8 cellular contexts compared by ENCODE assay signal in the genomic region with DNA sequence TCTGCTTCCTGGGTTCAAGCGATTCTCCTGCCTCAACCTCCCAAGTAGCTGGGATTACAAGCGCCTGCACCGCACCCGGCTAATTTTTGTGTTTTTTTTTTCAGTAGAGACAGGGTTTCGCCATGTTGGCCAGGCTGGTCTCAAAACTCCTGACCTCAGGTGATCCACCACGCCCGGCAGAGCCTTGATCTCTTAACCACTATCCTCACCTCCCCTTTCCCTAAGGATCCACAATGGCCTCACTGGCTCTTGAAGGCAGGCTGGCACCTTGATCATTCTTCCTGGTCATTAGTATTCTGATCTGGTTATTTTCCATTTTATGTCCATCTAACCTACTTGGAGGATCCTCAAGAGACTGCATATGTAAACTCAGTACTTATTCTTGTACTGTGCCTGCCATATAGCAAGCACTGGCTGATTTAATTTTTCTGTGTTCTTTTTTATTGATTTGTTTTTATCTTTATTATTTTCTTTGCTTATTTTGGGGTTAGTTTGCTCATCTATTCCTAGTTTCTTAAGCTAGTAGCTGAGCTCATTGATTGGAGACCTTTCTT. TPM values are rescaled to one million over a fixed set of nuclear protein-coding genes. Genes with fewer than 3 reads are reported as not detected.
A peak's percentile ranks its signal among the peaks of the same experiment; 100 is the strongest.
DNase-seq lines count a peak whose midpoint lies in the region; ATAC-seq and TF ChIP-seq lines count a peak whose summit lies in the region.

No MANE protein-coding gene starts in this region.

- TF ChIP-seq CTCF in CD8-positive, alpha-beta T cell (IDR thresholded peaks at IDR 0.05) = no peak

- H3K4me3 ChIP-seq in CD8-positive, alpha-beta T cell (ENCODE audit: low read depth, low read length) = no peak overlapping the region

- no peaks in the 10 kb centered on the region for H3K27me3 Mint-ChIP-seq in CD8-positive, alpha-beta T cell (ENCODE audit: low read depth)

- POLR2A ChIA-PET in CD8-positive, alpha-beta T cell (lab: Charles Lee) = interaction anchor here (3.9 kb wide), 1 partner anchor 69 kb away, joined by 26 read pairs; no protein-coding TSS in a partner anchor

- peaks cover 57% of the 10 kb centered on the region for H3K4me1 Mint-ChIP-seq in CD8-positive, alpha-beta T cell (ENCODE audit: low read depth)

- peak overlapping the region; percentile 61 for H3K4me3 Mint-ChIP-seq in CD8-positive, alpha-beta T cell

- ATAC-seq in CD8-positive, alpha-beta T cell = no peak
- no peak for ATAC-seq in HG02981 (IDR thresholded peaks at IDR 0.05; ENCODE audit: unreplicated experiment)

- H3K36me3 Mint-ChIP-seq in CD8-positive, alpha-beta T cell = peaks cover 62% of the 10 kb centered on the region

- no peak for DNase-seq in CD8-positive, alpha-beta T cell
- DNase-seq in H4 (ENCODE audit: low spot score) = peak; percentile 43
- DNase-seq in activated CD4-positive, alpha-beta T cell treated with anti-CD3 and anti-CD28 coated beads, Interleukin-2, amount 50 U/mL, for 48 hours = peak; percentile 44 to 46
- DNase-seq in kidney tubule cell (ENCODE audit: low spot score) = peak; percentile 56
- DNase-seq in nucleus accumbens (lab: John Stamatoyannopoulos, UW) = no peak
- no peak for DNase-seq in stimulated activated naive CD4-positive, alpha-beta T cell treated with Interleukin-2 at 50 U/mL for 16 hours (lab: John Stamatoyannopoulos, UW)
- DNase-seq in NCI-H2227 treated with DMSO at 0.1 percent for 48 hours (lab: John Stamatoyannopoulos, UW) = no peak

- H3K27ac ChIP-seq in CD8-positive, alpha-beta T cell (ENCODE audit: low read depth, low read length) = no peak overlapping the region

- H3K9me3 ChIP-seq in CD8-positive, alpha-beta T cell (ENCODE audit: low read length) = no peaks in the 10 kb centered on the region

- no peaks in the 10 kb centered on the region for H3K27me3 ChIP-seq in CD8-positive, alpha-beta T cell (ENCODE audit: insufficient read depth, low read length)

- H3K4me1 ChIP-seq in CD8-positive, alpha-beta T cell (ENCODE audit: insufficient read depth, low read length) = peaks cover 53% of the 10 kb centered on the region

- no peaks in the 10 kb centered on the region for H3K9me3 Mint-ChIP-seq in CD8-positive, alpha-beta T cell

- peak overlapping the region; percentile 79 for H3K27ac Mint-ChIP-seq in CD8-positive, alpha-beta T cell

- CTCF ChIA-PET in CD8-positive, alpha-beta T cell (lab: Charles Lee) = interaction anchor here (0.9 kb wide), 1 partner anchor 365 kb away, joined by 3 read pairs; no protein-coding TSS in a partner anchor

- intact Hi-C loops in CD8-positive, alpha-beta T cell (cut with DNase I, micrococcal nuclease) = no loop called here

- H3K36me3 ChIP-seq in CD8-positive, alpha-beta T cell (ENCODE audit: insufficient read depth, low read length) = peaks cover 44% of the 10 kb centered on the region

RNA-seq across cellular contexts. Expression of a gene that starts 6.3 kb away (rescaled TPM):
- 10 to 100 TPM; 12.5 to 14.4 TPM for total RNA-seq in CD8-positive, alpha-beta T cell
- total RNA-seq in H4 (2014; rRNA removed; shearing (Covaris generic)) = 63.2 and 65.6 TPM in 2 replicates

RNA-seq across cellular contexts. Expression of a gene that starts 40.8 kb away (rescaled TPM):
- 10 to 100 TPM; 20.5 to 25.7 TPM for total RNA-seq in CD8-positive, alpha-beta T cell
- total RNA-seq in H4 (2014; rRNA removed; shearing (Covaris generic)) = 25.6 and 25.8 TPM in 2 replicates

Comparison
In these comparisons a context has a peak if more than half of its experiments do, and no peak if none do; other contexts are left out.
1. DNase-seq: peak in H4 (single experiment), activated CD4-positive, alpha-beta T cell treated with anti-CD3 and anti-CD28 coated beads, Interleukin-2, amount 50 U/mL, for 48 hours (2 of 2) and kidney tubule cell (single experiment); none in CD8-positive, alpha-beta T cell (0 of 7), nucleus accumbens (0 of 56), stimulated activated naive CD4-positive, alpha-beta T cell treated with Interleukin-2 at 50 U/mL for 16 hours (single experiment) and NCI-H2227 treated with DMSO at 0.1 percent for 48 hours (single experiment).